Comparison of ENCODE assay signal across 1 cellular context in the genomic region with DNA sequence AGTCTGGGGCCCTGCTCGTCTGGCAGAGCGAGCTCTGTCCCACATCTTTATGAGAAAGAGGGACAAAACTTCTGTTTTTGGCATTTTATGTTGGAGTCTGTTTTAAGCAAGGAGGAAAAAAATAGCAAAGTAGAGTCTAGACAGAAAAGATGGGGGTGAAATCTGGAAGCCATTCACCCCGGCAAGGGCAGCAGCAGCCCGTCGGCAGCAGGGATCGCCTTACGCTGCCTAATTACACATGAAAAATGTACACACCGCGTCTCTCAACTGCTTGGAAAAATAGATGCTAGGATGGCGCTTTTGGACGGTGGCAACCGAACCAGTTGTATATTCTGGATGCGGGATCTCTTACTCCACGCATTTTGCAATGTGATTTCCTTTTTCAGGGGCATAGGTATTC.
TF ChIP-seq lines count a peak whose summit lies in the region.

No MANE protein-coding gene starts in this region.

TF ChIP-seq in GM23338, 12 proteins besides CTCF, POLR2A, EP300 and RAD21 (continued from another document):
- TF ChIP-seq, protein P1, sequence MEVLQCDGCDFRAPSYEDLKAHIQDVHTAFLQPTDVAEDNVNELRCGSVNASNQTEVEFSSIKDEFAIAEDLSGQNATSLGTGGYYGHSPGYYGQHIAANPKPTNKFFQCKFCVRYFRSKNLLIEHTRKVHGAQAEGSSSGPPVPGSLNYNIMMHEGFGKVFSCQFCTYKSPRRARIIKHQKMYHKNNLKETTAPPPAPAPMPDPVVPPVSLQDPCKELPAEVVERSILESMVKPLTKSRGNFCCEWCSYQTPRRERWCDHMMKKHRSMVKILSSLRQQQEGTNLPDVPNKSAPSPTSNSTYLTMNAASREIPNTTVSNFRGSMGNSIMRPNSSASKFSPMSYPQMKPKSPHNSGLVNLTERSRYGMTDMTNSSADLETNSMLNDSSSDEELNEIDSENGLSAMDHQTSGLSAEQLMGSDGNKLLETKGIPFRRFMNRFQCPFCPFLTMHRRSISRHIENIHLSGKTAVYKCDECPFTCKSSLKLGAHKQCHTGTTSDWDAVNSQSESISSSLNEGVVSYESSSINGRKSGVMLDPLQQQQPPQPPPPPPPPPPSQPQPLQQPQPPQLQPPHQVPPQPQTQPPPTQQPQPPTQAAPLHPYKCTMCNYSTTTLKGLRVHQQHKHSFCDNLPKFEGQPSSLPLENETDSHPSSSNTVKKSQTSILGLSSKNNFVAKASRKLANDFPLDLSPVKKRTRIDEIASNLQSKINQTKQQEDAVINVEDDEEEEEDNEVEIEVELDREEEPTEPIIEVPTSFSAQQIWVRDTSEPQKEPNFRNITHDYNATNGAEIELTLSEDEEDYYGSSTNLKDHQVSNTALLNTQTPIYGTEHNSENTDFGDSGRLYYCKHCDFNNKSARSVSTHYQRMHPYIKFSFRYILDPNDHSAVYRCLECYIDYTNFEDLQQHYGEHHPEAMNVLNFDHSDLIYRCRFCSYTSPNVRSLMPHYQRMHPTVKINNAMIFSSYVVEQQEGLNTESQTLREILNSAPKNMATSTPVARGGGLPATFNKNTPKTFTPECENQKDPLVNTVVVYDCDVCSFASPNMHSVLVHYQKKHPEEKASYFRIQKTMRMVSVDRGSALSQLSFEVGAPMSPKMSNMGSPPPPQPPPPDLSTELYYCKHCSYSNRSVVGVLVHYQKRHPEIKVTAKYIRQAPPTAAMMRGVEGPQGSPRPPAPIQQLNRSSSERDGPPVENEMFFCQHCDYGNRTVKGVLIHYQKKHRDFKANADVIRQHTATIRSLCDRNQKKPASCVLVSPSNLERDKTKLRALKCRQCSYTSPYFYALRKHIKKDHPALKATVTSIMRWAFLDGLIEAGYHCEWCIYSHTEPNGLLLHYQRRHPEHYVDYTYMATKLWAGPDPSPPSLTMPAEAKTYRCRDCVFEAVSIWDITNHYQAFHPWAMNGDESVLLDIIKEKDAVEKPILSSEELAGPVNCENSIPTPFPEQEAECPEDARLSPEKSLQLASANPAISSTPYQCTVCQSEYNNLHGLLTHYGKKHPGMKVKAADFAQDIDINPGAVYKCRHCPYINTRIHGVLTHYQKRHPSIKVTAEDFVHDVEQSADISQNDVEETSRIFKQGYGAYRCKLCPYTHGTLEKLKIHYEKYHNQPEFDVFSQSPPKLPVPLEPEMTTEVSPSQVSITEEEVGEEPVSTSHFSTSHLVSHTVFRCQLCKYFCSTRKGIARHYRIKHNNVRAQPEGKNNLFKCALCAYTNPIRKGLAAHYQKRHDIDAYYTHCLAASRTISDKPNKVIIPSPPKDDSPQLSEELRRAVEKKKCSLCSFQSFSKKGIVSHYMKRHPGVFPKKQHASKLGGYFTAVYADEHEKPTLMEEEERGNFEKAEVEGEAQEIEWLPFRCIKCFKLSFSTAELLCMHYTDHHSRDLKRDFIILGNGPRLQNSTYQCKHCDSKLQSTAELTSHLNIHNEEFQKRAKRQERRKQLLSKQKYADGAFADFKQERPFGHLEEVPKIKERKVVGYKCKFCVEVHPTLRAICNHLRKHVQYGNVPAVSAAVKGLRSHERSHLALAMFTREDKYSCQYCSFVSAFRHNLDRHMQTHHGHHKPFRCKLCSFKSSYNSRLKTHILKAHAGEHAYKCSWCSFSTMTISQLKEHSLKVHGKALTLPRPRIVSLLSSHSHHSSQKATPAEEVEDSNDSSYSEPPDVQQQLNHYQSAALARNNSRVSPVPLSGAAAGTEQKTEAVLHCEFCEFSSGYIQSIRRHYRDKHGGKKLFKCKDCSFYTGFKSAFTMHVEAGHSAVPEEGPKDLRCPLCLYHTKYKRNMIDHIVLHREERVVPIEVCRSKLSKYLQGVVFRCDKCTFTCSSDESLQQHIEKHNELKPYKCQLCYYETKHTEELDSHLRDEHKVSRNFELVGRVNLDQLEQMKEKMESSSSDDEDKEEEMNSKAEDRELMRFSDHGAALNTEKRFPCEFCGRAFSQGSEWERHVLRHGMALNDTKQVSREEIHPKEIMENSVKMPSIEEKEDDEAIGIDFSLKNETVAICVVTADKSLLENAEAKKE (CRISPR knock-in tag; IDR thresholded peaks at IDR 0.05), result no peak
- TF ChIP-seq, protein P2, sequence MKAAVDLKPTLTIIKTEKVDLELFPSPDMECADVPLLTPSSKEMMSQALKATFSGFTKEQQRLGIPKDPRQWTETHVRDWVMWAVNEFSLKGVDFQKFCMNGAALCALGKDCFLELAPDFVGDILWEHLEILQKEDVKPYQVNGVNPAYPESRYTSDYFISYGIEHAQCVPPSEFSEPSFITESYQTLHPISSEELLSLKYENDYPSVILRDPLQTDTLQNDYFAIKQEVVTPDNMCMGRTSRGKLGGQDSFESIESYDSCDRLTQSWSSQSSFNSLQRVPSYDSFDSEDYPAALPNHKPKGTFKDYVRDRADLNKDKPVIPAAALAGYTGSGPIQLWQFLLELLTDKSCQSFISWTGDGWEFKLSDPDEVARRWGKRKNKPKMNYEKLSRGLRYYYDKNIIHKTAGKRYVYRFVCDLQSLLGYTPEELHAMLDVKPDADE (IDR thresholded peaks at IDR 0.05), result no peak
- no peak for TF ChIP-seq EZH2phosphoT487 (IDR thresholded peaks at IDR 0.05; ENCODE audit: unreplicated experiment)
- no peak for TF ChIP-seq REST (IDR thresholded peaks at IDR 0.05; ENCODE audit: unreplicated experiment)
